Comparison of ENCODE assay signal across 19 cellular contexts in the genomic region with DNA sequence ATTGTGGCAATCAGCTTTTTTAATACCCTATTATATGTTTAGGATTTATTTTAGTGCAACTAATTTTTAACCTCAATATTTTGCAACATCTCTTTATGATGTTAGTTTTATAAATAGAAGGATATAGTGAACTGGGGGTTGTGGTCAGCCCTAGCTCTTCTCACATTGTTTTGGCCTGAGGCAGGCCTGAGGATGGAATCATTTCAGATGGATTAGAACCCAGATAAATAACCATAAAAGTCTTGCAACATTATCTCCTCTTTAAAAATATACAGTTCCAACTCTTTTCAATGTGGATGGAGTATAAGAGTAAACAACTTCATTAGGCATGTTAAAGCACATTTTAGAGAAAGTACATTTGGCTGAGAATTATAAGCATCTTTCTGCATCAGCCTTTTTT.
A peak's percentile ranks its signal among the peaks of the same experiment; 100 is the strongest.
DNase-seq lines count a peak whose midpoint lies in the region; ATAC-seq and TF ChIP-seq lines count a peak whose summit lies in the region.
"Had no signal": no experiment of that assay in that cellular context is flagged by ENCODE, and none has a peak within 500 bp of the region (broad histone marks: within the 10 kb centered on the region; RNA-seq: fewer than 3 reads in every experiment).

No MANE protein-coding gene starts in this region.

- H3K4me3 ChIP-seq in SJCRH30 (no peak overlapping the region), smooth muscle cell (no peak overlapping the region)
- H3K4me3 ChIP-seq: adrenal gland, coronary artery, hepatocyte had no signal

- no peaks in the 10 kb centered on the region for H4K20me1 ChIP-seq in smooth muscle cell (ENCODE audit: low read depth)

- H3K27ac ChIP-seq in SJCRH30 (no peak overlapping the region), smooth muscle cell (ENCODE audit: low read depth) (no peak overlapping the region)
- H3K27ac ChIP-seq: adrenal gland, coronary artery, hepatocyte had no signal

- H3K27me3 ChIP-seq in SJCRH30 = no peaks in the 10 kb centered on the region
- no peaks in the 10 kb centered on the region for H3K27me3 ChIP-seq in smooth muscle cell (ENCODE audit: low read depth)
- H3K27me3 ChIP-seq: adrenal gland, hepatocyte had no signal

- no peak overlapping the region for H3K9ac ChIP-seq in smooth muscle cell (ENCODE audit: low read depth)

- no peaks in the 10 kb centered on the region for H3K4me1 Mint-ChIP-seq in activated CD8-positive, alpha-beta T cell treated with anti-CD3 and anti-CD28 coated beads for 36 hours (ENCODE audit: low read depth)
- H3K4me1 Mint-ChIP-seq: activated CD8-positive, alpha-beta memory T cell treated with anti-CD3 and anti-CD28 coated beads, Interleukin-2, amount 10 ng/mL, durations not matched to agents 7 days and 5 days had no signal

- H3K4me1 ChIP-seq in SJCRH30 = no peaks in the 10 kb centered on the region
- no peaks in the 10 kb centered on the region for H3K4me1 ChIP-seq in smooth muscle cell (ENCODE audit: low read depth)
- H3K4me1 ChIP-seq: adrenal gland had no signal

- no peak for TF ChIP-seq CTCF in smooth muscle cell (IDR thresholded peaks at IDR 0.05; ENCODE audit: borderline replicate concordance, insufficient read depth, poor library complexity, severe bottlenecking)
- TF ChIP-seq CTCF in activated CD8-positive, alpha-beta T cell treated with anti-CD3 and anti-CD28 coated beads for 36 hours (IDR thresholded peaks at IDR 0.05) = no peak

- no peaks in the 10 kb centered on the region for H3F3A ChIP-seq in smooth muscle cell (ENCODE audit: low read depth)

- H3K36me3 Mint-ChIP-seq in activated CD8-positive, alpha-beta T cell treated with anti-CD3 and anti-CD28 coated beads for 36 hours (ENCODE audit: low read depth) = no peaks in the 10 kb centered on the region
- H3K36me3 Mint-ChIP-seq: activated CD8-positive, alpha-beta memory T cell treated with anti-CD3 and anti-CD28 coated beads, Interleukin-2, amount 10 ng/mL, durations not matched to agents 7 days and 5 days had no signal

- no peak for ATAC-seq in activated CD8-positive, alpha-beta T cell treated with anti-CD3 and anti-CD28 coated beads for 36 hours
- no peak for ATAC-seq in GM21423 (IDR thresholded peaks at IDR 0.05; ENCODE audit: unreplicated experiment)
- ATAC-seq: activated CD8-positive, alpha-beta memory T cell treated with anti-CD3 and anti-CD28 coated beads, Interleukin-2, amount 10 ng/mL, durations not matched to agents 7 days and 5 days had no signal

- H3K27me3 Mint-ChIP-seq in activated CD8-positive, alpha-beta T cell treated with anti-CD3 and anti-CD28 coated beads for 36 hours = no peaks in the 10 kb centered on the region
- H3K27me3 Mint-ChIP-seq: activated CD8-positive, alpha-beta memory T cell treated with anti-CD3 and anti-CD28 coated beads, Interleukin-2, amount 10 ng/mL, durations not matched to agents 7 days and 5 days; CD4-positive, alpha-beta T cell had no signal

- no peak overlapping the region for H2AFZ ChIP-seq in smooth muscle cell (ENCODE audit: low read depth)
- H2AFZ ChIP-seq: hepatocyte had no signal

- no peaks in the 10 kb centered on the region for H3K79me2 ChIP-seq in smooth muscle cell (ENCODE audit: low read depth)
- H3K79me2 ChIP-seq: hepatocyte had no signal

- no peak overlapping the region for H3K4me3 Mint-ChIP-seq in activated CD8-positive, alpha-beta T cell treated with anti-CD3 and anti-CD28 coated beads for 36 hours
- H3K4me3 Mint-ChIP-seq: activated CD8-positive, alpha-beta memory T cell treated with anti-CD3 and anti-CD28 coated beads, Interleukin-2, amount 10 ng/mL, durations not matched to agents 7 days and 5 days; CD4-positive, alpha-beta T cell; T-helper 2 cell treated with Interferon-gamma antibody and Interleukin-4, amounts not matched to agents 5 μg/mL and 100 μg/mL, for 36 hours had no signal

- DNase-seq in GM04504 (ENCODE audit: low read depth) (peak; percentile 70), SJCRH30 (peak; percentile 6 to 17), fibroblast of peridontal ligament (ENCODE audit: extremely low read depth) (peak; percentile 90), smooth muscle cell (lab: John Stamatoyannopoulos, UW; ENCODE audit: unreplicated experiment) (no peak)
- no peak for DNase-seq in stimulated activated naive CD4-positive, alpha-beta T cell (lab: John Stamatoyannopoulos, UW)
- no peak for DNase-seq in activated CD8-positive, alpha-beta T cell treated with anti-CD3 and anti-CD28 coated beads for 36 hours
- DNase-seq: activated CD4-positive, alpha-beta T cell treated with anti-CD3 and anti-CD28 coated beads for 1 hour; activated CD8-positive, alpha-beta memory T cell treated with anti-CD3 and anti-CD28 coated beads, Interleukin-2, amount 10 ng/mL, durations not matched to agents 7 days and 5 days; activated effector memory CD4-positive, alpha-beta T cell treated with Interleukin-2 at 50 U/mL for 16 hours; adrenal gland; CD4-positive, alpha-beta T cell; NCI-H2081 treated with DMSO at 0.1 percent for 48 hours; NCI-H526; stimulated activated naive CD4-positive, alpha-beta T cell treated with Interleukin-2 at 50 U/mL for 16 hours; trophoblast cell had no signal

- H3K27ac Mint-ChIP-seq in activated CD8-positive, alpha-beta T cell treated with anti-CD3 and anti-CD28 coated beads for 36 hours = no peak overlapping the region
- H3K27ac Mint-ChIP-seq: activated CD8-positive, alpha-beta memory T cell treated with anti-CD3 and anti-CD28 coated beads, Interleukin-2, amount 10 ng/mL, durations not matched to agents 7 days and 5 days; CD4-positive, alpha-beta T cell; T-helper 2 cell treated with Interferon-gamma antibody and Interleukin-4, amounts not matched to agents 5 μg/mL and 100 μg/mL, for 36 hours had no signal

- peak overlapping the region; percentile 40 for H3K4me2 ChIP-seq in smooth muscle cell
- H3K4me2 ChIP-seq: hepatocyte had no signal

- POLR2A ChIA-PET in activated CD8-positive, alpha-beta T cell treated with anti-CD3 and anti-CD28 coated beads for 36 hours (lab: Charles Lee) = no interaction called here

- H3K36me3 ChIP-seq in SJCRH30 (no peaks in the 10 kb centered on the region), smooth muscle cell (ENCODE audit: low read depth) (no peaks in the 10 kb centered on the region)
- H3K36me3 ChIP-seq: adrenal gland had no signal

- H3K9me3 ChIP-seq in SJCRH30 (replicated peaks) (peaks cover 2% of the 10 kb centered on the region; the same call in 1 of the 2 replicates), smooth muscle cell (replicated peaks; ENCODE audit: low read depth) (no peaks in the 10 kb centered on the region)
- H3K9me3 ChIP-seq: adrenal gland had no signal

- intact Hi-C loops in activated CD8-positive, alpha-beta T cell treated with anti-CD3 and anti-CD28 coated beads for 36 hours (cut with micrococcal nuclease) = no loop called here

- CTCF ChIA-PET in activated CD8-positive, alpha-beta T cell treated with anti-CD3 and anti-CD28 coated beads for 36 hours (lab: Charles Lee) = no interaction called here

- H3K9me3 Mint-ChIP-seq in activated CD8-positive, alpha-beta T cell treated with anti-CD3 and anti-CD28 coated beads for 36 hours = peaks cover 4% of the 10 kb centered on the region
- H3K9me3 Mint-ChIP-seq: CD4-positive, alpha-beta T cell; T-helper 2 cell treated with Interferon-gamma antibody and Interleukin-4, amounts not matched to agents 5 μg/mL and 100 μg/mL, for 36 hours had no signal

Comparison
In these comparisons a context has a peak if more than half of its experiments do, and no peak if none do; other contexts are left out.
1. DNase-seq: peak in GM04504 (single experiment), SJCRH30 (2 of 2) and fibroblast of peridontal ligament (single experiment); none in smooth muscle cell (single experiment), stimulated activated naive CD4-positive, alpha-beta T cell (0 of 6) and activated CD8-positive, alpha-beta T cell treated with anti-CD3 and anti-CD28 coated beads for 36 hours (single experiment).